Comparison of ENCODE assay signal across 32 cellular contexts in genomic region chr18:6368017-6368416, GRCh38. TPM values are rescaled to one million over a fixed set of nuclear protein-coding genes. Genes with fewer than 3 reads are reported as not detected.
"Had no signal": no experiment of that assay in that cellular context is flagged by ENCODE, and none has a peak within 500 bp of the region (broad histone marks: within the 10 kb centered on the region; RNA-seq: fewer than 3 reads in every experiment).

No MANE protein-coding gene starts in this region.

- DNase-seq: activated CD4-positive, alpha-beta memory T cell treated with anti-CD3 and anti-CD28 coated beads for 36 hours; activated CD4-positive, alpha-beta T cell treated with anti-CD3 and anti-CD28 coated beads for 36 hours; activated CD4-positive, alpha-beta T cell treated with anti-CD3 and anti-CD28 coated beads, Interleukin-2, amount 10 ng/mL, durations not matched to agents 24 days and 14 days; activated CD4-positive, CD25-positive, alpha-beta regulatory T cell; activated CD4-positive, CD25-positive, alpha-beta regulatory T cell treated with anti-CD3 and anti-CD28 coated beads, Interleukin-2, amount 50 U/mL, for 72 hours; activated CD8-positive, alpha-beta memory T cell treated with anti-CD3 and anti-CD28 coated beads, Interleukin-2, amount 10 ng/mL, durations not matched to agents 7 days and 5 days; activated CD8-positive, alpha-beta memory T cell treated with anti-CD3 and anti-CD28 coated beads, Interleukin-2, amount 50 U/mL, for 4 hours; activated CD8-positive, alpha-beta T cell treated with anti-CD3 and anti-CD28 coated beads, Interleukin-2, amount 10 ng/mL, durations not matched to agents 7 days and 5 days; activated gamma-delta T cell; activated naive CD4-positive, alpha-beta T cell; activated naive CD4-positive, alpha-beta T cell treated with anti-CD3 and anti-CD28 coated beads, Interleukin-2, amount 10 ng/mL, durations not matched to agents 7 days and 5 days; activated naive CD8-positive, alpha-beta T cell treated with anti-CD3 and anti-CD28 coated beads, Interleukin-2, amount 10 ng/mL, durations not matched to agents 7 days and 5 days; activated T-cell treated with anti-CD3 and anti-CD28 coated beads, Interleukin-2, amount 50 U/mL, for 1 hour; activated T-cell treated with anti-CD3 and anti-CD28 coated beads, Interleukin-2, amount 50 U/mL, for 48 hours; brain microvascular endothelial cell; caudate nucleus; cortex of kidney; dermis blood vessel endothelial cell; effector CD4-positive, alpha-beta T cell; effector memory CD8-positive, alpha-beta T cell; erythroblast; esophagus squamous epithelium; foreskin melanocyte; head of caudate nucleus; T-helper 1 cell; T-helper 17 cell; T1000 had no signal

- H3K27ac Mint-ChIP-seq: activated CD4-positive, alpha-beta memory T cell treated with anti-CD3 and anti-CD28 coated beads for 36 hours; activated CD4-positive, alpha-beta T cell treated with anti-CD3 and anti-CD28 coated beads for 36 hours; activated CD4-positive, alpha-beta T cell treated with anti-CD3 and anti-CD28 coated beads, Interleukin-2, amount 10 ng/mL, durations not matched to agents 24 days and 14 days; activated CD8-positive, alpha-beta memory T cell treated with anti-CD3 and anti-CD28 coated beads, Interleukin-2, amount 10 ng/mL, durations not matched to agents 7 days and 5 days; activated CD8-positive, alpha-beta T cell treated with anti-CD3 and anti-CD28 coated beads, Interleukin-2, amount 10 ng/mL, durations not matched to agents 7 days and 5 days; activated naive CD4-positive, alpha-beta T cell treated with anti-CD3 and anti-CD28 coated beads, Interleukin-2, amount 10 ng/mL, durations not matched to agents 7 days and 5 days; activated naive CD4-positive, alpha-beta T cell treated with anti-CD3 and anti-CD28 coated beads, Interleukin-2, amount 50 U/mL, for 72 hours; activated naive CD8-positive, alpha-beta T cell treated with anti-CD3 and anti-CD28 coated beads, Interleukin-2, amount 10 ng/mL, durations not matched to agents 7 days and 5 days; effector memory CD8-positive, alpha-beta T cell; T-helper 17 cell; T-helper 2 cell treated with Interferon-gamma antibody and Interleukin-4, amounts not matched to agents 5 μg/mL and 100 μg/mL, for 36 hours had no signal

- H3K4me3 ChIP-seq: esophagus squamous epithelium had no signal

- H3K9me3 ChIP-seq: esophagus squamous epithelium had no signal

- H3K36me3 Mint-ChIP-seq: activated CD4-positive, alpha-beta memory T cell treated with anti-CD3 and anti-CD28 coated beads for 36 hours; activated CD8-positive, alpha-beta memory T cell treated with anti-CD3 and anti-CD28 coated beads, Interleukin-2, amount 10 ng/mL, durations not matched to agents 7 days and 5 days; activated naive CD4-positive, alpha-beta T cell treated with anti-CD3 and anti-CD28 coated beads, Interleukin-2, amount 10 ng/mL, durations not matched to agents 7 days and 5 days; activated naive CD4-positive, alpha-beta T cell treated with anti-CD3 and anti-CD28 coated beads, Interleukin-2, amount 50 U/mL, for 72 hours; activated naive CD8-positive, alpha-beta T cell treated with anti-CD3 and anti-CD28 coated beads, Interleukin-2, amount 10 ng/mL, durations not matched to agents 7 days and 5 days had no signal

- H3K27me3 ChIP-seq: brain microvascular endothelial cell, esophagus squamous epithelium had no signal

- H3K9me3 Mint-ChIP-seq: activated CD4-positive, alpha-beta T cell treated with anti-CD3 and anti-CD28 coated beads, Interleukin-2, amount 10 ng/mL, durations not matched to agents 24 days and 14 days had no signal

- FAIRE-seq: astrocyte, colon had no signal

- H3K27me3 Mint-ChIP-seq: activated CD4-positive, alpha-beta memory T cell treated with anti-CD3 and anti-CD28 coated beads for 36 hours; activated CD4-positive, alpha-beta T cell treated with anti-CD3 and anti-CD28 coated beads, Interleukin-2, amount 10 ng/mL, durations not matched to agents 24 days and 14 days; activated CD8-positive, alpha-beta memory T cell treated with anti-CD3 and anti-CD28 coated beads, Interleukin-2, amount 10 ng/mL, durations not matched to agents 7 days and 5 days; activated naive CD8-positive, alpha-beta T cell treated with anti-CD3 and anti-CD28 coated beads, Interleukin-2, amount 10 ng/mL, durations not matched to agents 7 days and 5 days; effector memory CD8-positive, alpha-beta T cell; T-helper 17 cell had no signal

- H3K27ac ChIP-seq: brain microvascular endothelial cell, esophagus squamous epithelium had no signal

- H3K36me3 ChIP-seq: brain microvascular endothelial cell, esophagus squamous epithelium had no signal

- H3K4me1 Mint-ChIP-seq: activated CD4-positive, alpha-beta T cell treated with anti-CD3 and anti-CD28 coated beads, Interleukin-2, amount 10 ng/mL, durations not matched to agents 24 days and 14 days; activated CD8-positive, alpha-beta memory T cell treated with anti-CD3 and anti-CD28 coated beads, Interleukin-2, amount 10 ng/mL, durations not matched to agents 7 days and 5 days; activated naive CD4-positive, alpha-beta T cell treated with anti-CD3 and anti-CD28 coated beads, Interleukin-2, amount 10 ng/mL, durations not matched to agents 7 days and 5 days; activated naive CD8-positive, alpha-beta T cell treated with anti-CD3 and anti-CD28 coated beads, Interleukin-2, amount 10 ng/mL, durations not matched to agents 7 days and 5 days; T-helper 17 cell had no signal

- H3K4me3 Mint-ChIP-seq: activated CD4-positive, alpha-beta memory T cell treated with anti-CD3 and anti-CD28 coated beads for 36 hours; activated CD4-positive, alpha-beta T cell treated with anti-CD3 and anti-CD28 coated beads for 36 hours; activated CD4-positive, alpha-beta T cell treated with anti-CD3 and anti-CD28 coated beads, Interleukin-2, amount 10 ng/mL, durations not matched to agents 24 days and 14 days; activated CD8-positive, alpha-beta memory T cell treated with anti-CD3 and anti-CD28 coated beads, Interleukin-2, amount 10 ng/mL, durations not matched to agents 7 days and 5 days; activated CD8-positive, alpha-beta T cell treated with anti-CD3 and anti-CD28 coated beads, Interleukin-2, amount 10 ng/mL, durations not matched to agents 7 days and 5 days; activated naive CD4-positive, alpha-beta T cell treated with anti-CD3 and anti-CD28 coated beads, Interleukin-2, amount 10 ng/mL, durations not matched to agents 7 days and 5 days; activated naive CD8-positive, alpha-beta T cell treated with anti-CD3 and anti-CD28 coated beads, Interleukin-2, amount 10 ng/mL, durations not matched to agents 7 days and 5 days; effector memory CD8-positive, alpha-beta T cell; T-helper 17 cell; T-helper 2 cell treated with Interferon-gamma antibody and Interleukin-4, amounts not matched to agents 5 μg/mL and 100 μg/mL, for 36 hours had no signal

- ATAC-seq: activated CD4-positive, alpha-beta T cell treated with anti-CD3 and anti-CD28 coated beads for 36 hours; activated CD8-positive, alpha-beta memory T cell treated with anti-CD3 and anti-CD28 coated beads, Interleukin-2, amount 10 ng/mL, durations not matched to agents 7 days and 5 days; activated CD8-positive, alpha-beta T cell treated with anti-CD3 and anti-CD28 coated beads, Interleukin-2, amount 10 ng/mL, durations not matched to agents 7 days and 5 days; activated naive CD4-positive, alpha-beta T cell treated with anti-CD3 and anti-CD28 coated beads, Interleukin-2, amount 50 U/mL, for 72 hours; effector memory CD8-positive, alpha-beta T cell; T-helper 17 cell had no signal

RNA-seq across cellular contexts. Expression of gene L3MBTL4, which starts 46.7 kb away (rescaled TPM):
- total RNA-seq: activated CD8-positive, alpha-beta T cell treated with anti-CD3 and anti-CD28 coated beads, Interleukin-2, amount 10 ng/mL, durations not matched to agents 7 days and 5 days; fibroblast of villous mesenchyme had no signal
